In the genomic region with DNA sequence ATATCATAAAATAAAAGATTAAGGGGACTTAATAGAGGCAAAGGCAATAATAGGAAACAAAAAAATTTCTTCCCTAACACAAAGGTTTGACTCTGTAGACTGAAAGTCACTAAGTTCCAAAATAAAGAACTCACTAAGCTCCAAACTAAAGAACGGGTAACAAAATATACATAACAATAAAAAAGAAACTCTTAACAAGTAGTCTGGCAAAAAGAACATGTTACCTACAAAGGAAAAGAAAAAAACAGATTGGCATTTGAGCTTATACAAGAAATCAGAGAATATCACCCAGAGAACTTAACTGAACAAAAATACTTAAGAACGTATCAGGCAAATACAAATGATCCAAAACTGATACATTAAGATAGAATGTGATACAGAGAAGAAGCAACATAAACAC, we compare ENCODE assay signal across 8 cellular contexts. TPM values are rescaled to one million over a fixed set of nuclear protein-coding genes. Genes with fewer than 3 reads are reported as not detected.
"Had no signal": no experiment of that assay in that cellular context is flagged by ENCODE, and none has a peak within 500 bp of the region (broad histone marks: within the 10 kb centered on the region; RNA-seq: fewer than 3 reads in every experiment).

No MANE protein-coding gene starts in this region.

- H3K4me3 Mint-ChIP-seq: H9 had no signal

- DNase-seq: GM23248, H9, HCEC 1CT, IMR-90 had no signal

- H3K9ac ChIP-seq: GM23248 had no signal

- ATAC-seq: K562 had no signal

- FAIRE-seq: H1, H54, HTR-8/SVneo, K562 had no signal

- H3K27ac ChIP-seq: GM23248 had no signal

- H2AFZ ChIP-seq: GM23248 had no signal

- H3K4me3 ChIP-seq: GM23248, K562 had no signal

RNA-seq across cellular contexts. Expression of gene ARHGAP32, which starts 7.5 kb away (rescaled TPM):
- polyA plus RNA-seq: K562 had no signal
